ENCODE assay signal across 29 cellular contexts in the genomic region with DNA sequence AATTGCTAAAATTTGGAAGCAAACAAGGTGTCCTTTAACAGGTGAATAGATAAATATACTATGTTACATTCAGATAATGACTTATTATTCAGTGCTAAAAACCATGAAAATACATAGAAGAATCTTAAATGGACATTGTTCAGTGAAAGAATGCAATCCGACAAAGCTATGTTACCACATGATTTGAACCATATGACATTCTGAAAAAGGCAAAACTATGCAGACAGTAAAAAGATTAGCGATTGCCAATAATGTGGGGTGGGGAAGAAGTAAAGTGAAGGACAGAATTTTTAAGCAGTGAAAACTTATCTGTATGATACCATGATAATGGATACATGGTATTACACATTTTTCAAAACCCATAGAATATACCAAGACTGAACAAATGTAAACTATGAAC.
"Had no signal": no experiment of that assay in that cellular context is flagged by ENCODE, and none has a peak within 500 bp of the region (broad histone marks: within the 10 kb centered on the region; RNA-seq: fewer than 3 reads in every experiment).

No MANE protein-coding gene starts in this region.

- H3K36me3 ChIP-seq: ascending aorta, breast epithelium, cardiac muscle cell, colonic mucosa, gastrocnemius medialis, heart left ventricle, WERI-Rb-1 had no signal

- H3K9me3 ChIP-seq: breast epithelium, colonic mucosa, gastrocnemius medialis had no signal

- H3K4me3 ChIP-seq: ascending aorta, breast epithelium, cardiac muscle cell, colonic mucosa, gastrocnemius medialis had no signal

- DNase-seq: activated B cell treated with CpG ODN at 0.5 μM for 24 hours; activated CD4-positive, alpha-beta memory T cell treated with anti-CD3 and anti-CD28 coated beads for 36 hours; activated CD4-positive, alpha-beta T cell treated with anti-CD3 and anti-CD28 coated beads, Interleukin-2, amount 10 ng/mL, durations not matched to agents 24 days and 14 days; activated CD8-positive, alpha-beta memory T cell treated with anti-CD3 and anti-CD28 coated beads, Interleukin-2, amount 10 ng/mL, durations not matched to agents 7 days and 5 days; activated CD8-positive, alpha-beta memory T cell treated with anti-CD3 and anti-CD28 coated beads, Interleukin-2, amount 50 U/mL, for 4 hours; activated CD8-positive, alpha-beta T cell treated with anti-CD3 and anti-CD28 coated beads, Interleukin-2, amount 10 ng/mL, durations not matched to agents 7 days and 5 days; activated effector memory CD4-positive, alpha-beta T cell treated with anti-CD3 and anti-CD28 coated beads, Interleukin-2, amount 50 U/mL, for 16 hours; activated naive CD4-positive, alpha-beta T cell treated with anti-CD3 and anti-CD28 coated beads for 36 hours; activated naive CD8-positive, alpha-beta T cell treated with anti-CD3 and anti-CD28 coated beads for 36 hours; activated naive CD8-positive, alpha-beta T cell treated with anti-CD3 and anti-CD28 coated beads, Interleukin-2, amount 50 U/mL, for 24 hours; activated T-cell treated with anti-CD3 and anti-CD28 coated beads, Interleukin-2, amount 50 U/mL, for 1 hour; activated T-cell treated with anti-CD3 and anti-CD28 coated beads, Interleukin-2, amount 50 U/mL, for 48 hours; central memory CD4-positive, alpha-beta T cell; cerebellar nuclear complex; colonic mucosa; effector CD8-positive, alpha-beta T cell; foreskin keratinocyte; gastrocnemius medialis; glutamatergic neuron; heart left ventricle; T-helper 1 cell; T-helper 17 cell; T1000; WERI-Rb-1 had no signal

- H3K4me1 ChIP-seq: ascending aorta, breast epithelium, colonic mucosa, foreskin keratinocyte, gastrocnemius medialis had no signal

- H3K27ac ChIP-seq: ascending aorta, breast epithelium, cardiac muscle cell, colonic mucosa, epithelial cell of prostate, foreskin keratinocyte, gastrocnemius medialis, WERI-Rb-1 had no signal

- H3K27me3 ChIP-seq: ascending aorta, breast epithelium, cardiac muscle cell, colonic mucosa, foreskin keratinocyte, gastrocnemius medialis, heart left ventricle had no signal

- ATAC-seq: activated CD4-positive, CD25-positive, alpha-beta regulatory T cell treated with anti-CD3 and anti-CD28 coated beads, Interleukin-2, amount 50 U/mL, for 24 hours; activated CD8-positive, alpha-beta memory T cell treated with anti-CD3 and anti-CD28 coated beads, Interleukin-2, amount 10 ng/mL, durations not matched to agents 7 days and 5 days; activated CD8-positive, alpha-beta T cell treated with anti-CD3 and anti-CD28 coated beads, Interleukin-2, amount 10 ng/mL, durations not matched to agents 7 days and 5 days; activated naive CD8-positive, alpha-beta T cell treated with anti-CD3 and anti-CD28 coated beads, Interleukin-2, amount 50 U/mL, for 24 hours; foreskin keratinocyte; gastrocnemius medialis; heart left ventricle; T-helper 17 cell had no signal
